In the genomic region with DNA sequence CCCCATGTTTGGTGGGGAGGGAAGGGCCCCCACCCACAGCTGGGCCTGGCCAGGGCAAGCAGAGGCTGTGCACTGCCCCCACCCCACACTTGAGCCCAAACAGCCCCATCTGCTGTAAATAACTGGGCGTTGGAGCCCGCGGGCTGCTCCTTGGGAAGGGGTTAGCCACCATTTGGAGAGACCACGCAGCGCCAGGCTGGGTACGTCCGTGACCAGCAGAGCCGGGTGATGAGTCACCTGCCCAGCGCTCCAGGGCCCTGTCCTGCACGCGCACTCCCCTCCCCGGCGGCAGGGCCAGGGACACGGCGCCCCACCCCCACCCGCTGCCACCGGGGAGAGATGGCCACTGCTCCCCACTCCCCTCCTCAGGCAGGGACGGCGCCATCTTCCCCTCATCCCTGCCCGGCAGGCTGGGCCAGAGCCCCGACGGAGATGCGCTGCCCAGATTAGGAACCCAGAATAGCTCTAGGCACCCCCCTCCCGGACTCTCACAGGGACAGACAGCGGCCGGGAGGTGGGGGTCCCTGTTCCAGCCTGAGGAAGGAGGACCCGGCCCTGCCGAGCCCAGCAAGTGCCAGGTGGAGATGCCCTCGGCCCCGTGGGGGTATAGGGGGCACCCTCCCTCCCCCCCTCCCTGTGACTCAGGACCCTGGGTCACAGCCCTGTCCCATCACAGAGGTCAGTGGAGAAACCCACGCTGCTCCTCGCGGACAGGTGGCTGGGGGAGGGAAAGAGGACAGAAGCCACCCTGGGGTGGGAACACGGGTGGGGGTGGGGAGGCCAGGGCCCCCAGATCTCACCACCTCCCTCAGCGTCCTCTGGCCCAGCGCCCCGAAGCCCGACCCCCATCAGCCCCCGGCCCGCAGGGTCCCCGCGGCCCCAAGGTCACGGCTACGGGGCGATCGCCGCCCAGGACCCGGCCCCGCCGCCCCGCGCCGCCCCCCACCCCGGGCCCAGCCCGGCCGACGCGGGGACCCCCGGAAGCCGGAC, we compare ENCODE assay signal across 8 cellular contexts. TPM values are rescaled to one million over a fixed set of nuclear protein-coding genes. Genes with fewer than 3 reads are reported as not detected.
DNase-seq lines count a peak whose midpoint lies in the region; ATAC-seq, FAIRE-seq and TF ChIP-seq lines count a peak whose summit lies in the region.

No MANE protein-coding gene starts in this region.

- H3K4me3 ChIP-seq in RWPE2 (ENCODE audit: severe bottlenecking), result peak overlapping the region; percentile 26
- no peak overlapping the region for H3K4me3 ChIP-seq in testis

- H3K36me3 ChIP-seq in RWPE2 (ENCODE audit: low read depth) (no peaks in the 10 kb centered on the region), testis (ENCODE audit: low read depth, missing control alignments) (no peaks in the 10 kb centered on the region)

- intact Hi-C loops in Right ventricle myocardium superior (cut with DNase I) (no loop called here), testis (cut with DNase I; ENCODE audit: low total_unique reads) (no loop called here)

- FAIRE-seq in H54 (lab: Jason Lieb, UNC), result no peak

- H3K27me3 ChIP-seq in RWPE2 (ENCODE audit: insufficient read depth, poor library complexity, severe bottlenecking) (peaks cover 27% of the 10 kb centered on the region), testis (no peaks in the 10 kb centered on the region)

- H3K9me3 ChIP-seq in RWPE2 (ENCODE audit: severe bottlenecking) (no peaks in the 10 kb centered on the region), testis (no peaks in the 10 kb centered on the region)

- H3K4me1 ChIP-seq in RWPE2 (ENCODE audit: insufficient read depth, poor library complexity, severe bottlenecking) (no peaks in the 10 kb centered on the region), testis (no peaks in the 10 kb centered on the region)

- H3K27ac ChIP-seq in RWPE2 (ENCODE audit: poor library complexity, severe bottlenecking) (no peak overlapping the region), testis (no peak overlapping the region)

- TF ChIP-seq POLR2A in H54 (IDR thresholded peaks at IDR 0.05; ENCODE audit: low read depth, low read length) (no peak), testis (IDR thresholded peaks at IDR 0.05) (no peak)

- DNase-seq in H54 (ENCODE audit: insufficient read length, low spot score) (peak; percentile 88), RWPE2 (ENCODE audit: low spot score) (no peak), Right ventricle myocardium superior (peak; percentile 75), retina (peak; percentile 47), testis (no peak), SKM-1 treated with dmso at 0.1 percent for 144 hours (lab: John Stamatoyannopoulos, UW; ENCODE audit: unreplicated experiment) (no peak)
- no peak for DNase-seq in effector CD4-positive, alpha-beta T cell

- 5 to 13% methylated on average over 9 to 23 of the region's 60 CpGs for WGBS in testis, 2 donors

- ATAC-seq in RWPE2 (ENCODE audit: low read depth) (peak; percentile 61), Right ventricle myocardium superior (ENCODE audit: poor library complexity) (peak; percentile 44), HG02938 (IDR thresholded peaks at IDR 0.05; ENCODE audit: unreplicated experiment) (no peak)

- TF ChIP-seq CTCF in RWPE2 (IDR thresholded peaks at IDR 0.05; ENCODE audit: poor library complexity, severe bottlenecking), result no peak
- no peak for TF ChIP-seq CTCF in testis (IDR thresholded peaks at IDR 0.05)

RNA-seq across cellular contexts. Expression of gene EEF1A2, which starts 0.6 kb away (rescaled TPM):
- total RNA-seq in Right ventricle myocardium superior (1,229 TPM), testis (10 to 100 TPM in 1 of 2 donors, 1 to 10 TPM in 1; 9.8 to 15.9 TPM)
- 19.1 TPM for polyA plus RNA-seq in testis (ENCODE audit: insufficient read depth, low read depth, low replicate concordance)

RNA-seq across cellular contexts. Expression of gene PPDPF, which starts 22.3 kb away (rescaled TPM):
- 246 TPM for total RNA-seq in Right ventricle myocardium superior
- total RNA-seq in testis, result 100 to 1,000 TPM; 431 to 529 TPM
- 207 TPM for polyA plus RNA-seq in testis (ENCODE audit: insufficient read depth, low read depth, low replicate concordance)

RNA-seq across cellular contexts. Expression of gene KCNQ2, which starts 25.8 kb away (rescaled TPM):
- total RNA-seq in Right ventricle myocardium superior (0.89 TPM), testis (10 to 100 TPM; 49.2 to 60.9 TPM)
- polyA plus RNA-seq in testis (ENCODE audit: insufficient read depth, low read depth, low replicate concordance), result 36.2 TPM

RNA-seq across cellular contexts. Expression of gene PTK6, which starts 38.9 kb away (rescaled TPM):
- total RNA-seq in Right ventricle myocardium superior (0.13 TPM), testis (under 1 TPM in 1 of 2 donors, not detected in 1; 0.37 TPM)
- 0.26 TPM for polyA plus RNA-seq in testis (ENCODE audit: insufficient read depth, low read depth, low replicate concordance)

RNA-seq across cellular contexts. Expression of gene SRMS, which starts 49.3 kb away (rescaled TPM):
- not detected for total RNA-seq in Right ventricle myocardium superior
- total RNA-seq in testis, result under 1 TPM; 0.19 to 0.24 TPM
- polyA plus RNA-seq in testis (ENCODE audit: insufficient read depth, low read depth, low replicate concordance), result 0.42 TPM

Comparison
In these comparisons a context has a peak if more than half of its experiments do, and no peak if none do; other contexts are left out.
1. DNase-seq: peak in H54 (single experiment), Right ventricle myocardium superior (single experiment) and retina (single experiment); none in RWPE2 (single experiment), effector CD4-positive, alpha-beta T cell (single experiment), testis (single experiment) and SKM-1 treated with dmso at 0.1 percent for 144 hours (single experiment).
2. RNA of gene EEF1A2, which starts 0.6 kb away (total RNA-seq): 1,229 TPM in Right ventricle myocardium superior (single experiment); 9.8 to 15.9 TPM in testis; every median in the first group is over 10 times any median in the second.
3. RNA of gene KCNQ2, which starts 25.8 kb away (total RNA-seq): 49.2 to 60.9 TPM in testis; 0.89 TPM in Right ventricle myocardium superior (single experiment); every median in the first group is over 10 times any median in the second.